ENCODE assay signal across 27 cellular contexts in genomic region chr2:105784577-105784976, GRCh38. TPM values are rescaled to one million over a fixed set of nuclear protein-coding genes. Genes with fewer than 3 reads are reported as not detected.
DNase-seq lines count a peak whose midpoint lies in the region; ATAC-seq, FAIRE-seq and TF ChIP-seq lines count a peak whose summit lies in the region.
"Had no signal": no experiment of that assay in that cellular context is flagged by ENCODE, and none has a peak within 500 bp of the region (broad histone marks: within the 10 kb centered on the region; RNA-seq: fewer than 3 reads in every experiment).

No MANE protein-coding gene starts in this region.

- H3K9me3 Mint-ChIP-seq in stimulated activated effector memory CD8-positive, alpha-beta T cell treated with anti-CD3 and anti-CD28 coated beads, Interleukin-12 subunit alpha, Interleukin-12 subunit beta, amount 100 ng/mL, for 72 hours: no peaks in the 10 kb centered on the region
- H3K9me3 Mint-ChIP-seq: activated B cell treated with CpG ODN at 0.5 μM for 24 hours; activated naive CD4-positive, alpha-beta T cell treated with anti-CD3 and anti-CD28 coated beads, Interleukin-2, amount 10 ng/mL, durations not matched to agents 7 days and 5 days; endodermal cell; mesothelial cell of epicardium; naive B cell; type B pancreatic cell had no signal

- H3K36me3 ChIP-seq in HepG2 (replicated peaks in 1 of 2; ENCODE audit: control insufficient read depth in 1 of 2, insufficient read depth in 2 of 2, low read length in 2 of 2): 0 out of 5 replicates have a peak, but pooled peaks cover 2% of the 10 kb centered on the region in 2 experiments
- no peaks in the 10 kb centered on the region for H3K36me3 ChIP-seq in right lobe of liver
- no peaks in the 10 kb centered on the region for H3K36me3 ChIP-seq in Loucy (ENCODE audit: insufficient read depth, low read length)
- H3K36me3 ChIP-seq in small intestine (ENCODE audit: control insufficient read depth in 2 of 2, insufficient read depth in 2 of 2, low read length in 2 of 2): no peaks in the 10 kb centered on the region

- H3K27ac ChIP-seq in HepG2 (ENCODE audit: extremely low read length, insufficient read depth, low read length) (no peak overlapping the region), right lobe of liver (no peak overlapping the region), small intestine (ENCODE audit: low read depth in 1 of 2, low read length in 1 of 2) (no peak overlapping the region)
- H3K27ac ChIP-seq: esophagus muscularis mucosa, foreskin keratinocyte, heart left ventricle had no signal

- no peak for ATAC-seq in HepG2
- ATAC-seq in right lobe of liver: no peak
- ATAC-seq in stimulated activated effector memory CD8-positive, alpha-beta T cell treated with anti-CD3 and anti-CD28 coated beads, Interleukin-12 subunit alpha, Interleukin-12 subunit beta, amount 100 ng/mL, for 72 hours: no peak
- ATAC-seq: foreskin keratinocyte, heart left ventricle, SK-N-SH treated with all-trans-retinoic acid at 6 μM for 48 hours had no signal

- TF ChIP-seq CTCF in HepG2 (CRISPR knock-in tag; IDR thresholded peaks at IDR 0.05): no peak
- no peak for TF ChIP-seq CTCF in right lobe of liver (IDR thresholded peaks at IDR 0.05)
- TF ChIP-seq CTCF in Loucy (conservative IDR thresholded peaks at IDR 0.05; ENCODE audit: low read length): no peak

- no peaks in the 10 kb centered on the region for H3K9me2 ChIP-seq in Loucy (replicated peaks; ENCODE audit: low read depth, low read length)

- intact Hi-C loops in HepG2 (cut with micrococcal nuclease; ENCODE audit: unreplicated experiment): no loop called here
- intact Hi-C loops in right lobe of liver (cut with DNase I): no loop called here

- peaks cover 3% of the 10 kb centered on the region; the same call in 1 of the 2 replicates for H3F3A ChIP-seq in Loucy (ENCODE audit: low read depth)

- in situ Hi-C loops in HepG2 (cut with HindIII; ENCODE audit: extremely low pct_ligation_motif_present, low pct_unique_long_range_greater_than_20kb): no loop called here

- TF ChIP-seq EP300 in HepG2 (IDR thresholded peaks at IDR 0.05; ENCODE audit: low read depth in 2 of 2, low read length in 2 of 2) (no peak), HepG2 (CRISPR knock-in tag; IDR thresholded peaks at IDR 0.05; ENCODE audit: borderline replicate concordance) (no peak)

- no peak for DNase-seq in HepG2 (ENCODE audit: low spot score)
- DNase-seq in right lobe of liver: no peak
- peak; percentile 9 to 10 for DNase-seq in activated T-cell treated with anti-CD3 and anti-CD28 coated beads, Interleukin-2, amount 50 U/mL, for 48 hours
- no peak for DNase-seq in stimulated activated effector memory CD8-positive, alpha-beta T cell treated with anti-CD3 and anti-CD28 coated beads, Interleukin-12 subunit alpha, Interleukin-12 subunit beta, amount 100 ng/mL, for 72 hours (ENCODE audit: low spot score in 2 of 2)
- DNase-seq in small intestine: no peak
- no peak for DNase-seq in NOMO-1 (lab: John Stamatoyannopoulos, UW; ENCODE audit: unreplicated experiment in 2 of 2)
- DNase-seq: activated B cell treated with CpG ODN at 0.5 μM for 24 hours; activated CD4-positive, alpha-beta T cell treated with anti-CD3 and anti-CD28 coated beads, Interleukin-2, amount 50 U/mL, for 4 hours; activated naive CD4-positive, alpha-beta T cell treated with anti-CD3 and anti-CD28 coated beads, Interleukin-2, amount 10 ng/mL, durations not matched to agents 7 days and 5 days; endodermal cell; foreskin keratinocyte; HCEC 1CT; heart left ventricle; kidney; MM.1S; naive B cell; NCI-H1436; NCI-H446; NCI-H82; OCI-M1; T1000 had no signal

- CTCF ChIA-PET in HepG2 (lab: Yijun Ruan, JAX; ENCODE audit: low intra/inter-chr PET ratio, low total read pairs): no interaction called here

- no peak overlapping the region for H3K4me3 Mint-ChIP-seq in stimulated activated effector memory CD8-positive, alpha-beta T cell treated with anti-CD3 and anti-CD28 coated beads, Interleukin-12 subunit alpha, Interleukin-12 subunit beta, amount 100 ng/mL, for 72 hours
- H3K4me3 Mint-ChIP-seq: activated B cell treated with CpG ODN at 0.5 μM for 24 hours; activated naive CD4-positive, alpha-beta T cell treated with anti-CD3 and anti-CD28 coated beads, Interleukin-2, amount 10 ng/mL, durations not matched to agents 7 days and 5 days; endodermal cell; mesothelial cell of epicardium; type B pancreatic cell had no signal

- H3K36me3 Mint-ChIP-seq in stimulated activated effector memory CD8-positive, alpha-beta T cell treated with anti-CD3 and anti-CD28 coated beads, Interleukin-12 subunit alpha, Interleukin-12 subunit beta, amount 100 ng/mL, for 72 hours: peaks cover 27% of the 10 kb centered on the region
- H3K36me3 Mint-ChIP-seq: mesothelial cell of epicardium had no signal

- TF ChIP-seq RAD21 in HepG2 (CRISPR knock-in tag; IDR thresholded peaks at IDR 0.05): no peak

- peak overlapping the region; percentile 63 for H3K27ac Mint-ChIP-seq in stimulated activated effector memory CD8-positive, alpha-beta T cell treated with anti-CD3 and anti-CD28 coated beads, Interleukin-12 subunit alpha, Interleukin-12 subunit beta, amount 100 ng/mL, for 72 hours
- H3K27ac Mint-ChIP-seq: endodermal cell, mesothelial cell of epicardium, type B pancreatic cell had no signal

- H2AFZ ChIP-seq in HepG2 (ENCODE audit: low read length) (no peak overlapping the region), Loucy (ENCODE audit: low read length) (no peak overlapping the region)

- H3K9me3 ChIP-seq in HepG2 (ENCODE audit: low read length) (no peaks in the 10 kb centered on the region), right lobe of liver (no peaks in the 10 kb centered on the region), Loucy (ENCODE audit: insufficient read depth, low read depth, low read length) (no peaks in the 10 kb centered on the region), small intestine (ENCODE audit: control insufficient read depth, low read depth) (no peaks in the 10 kb centered on the region)
- H3K9me3 ChIP-seq: esophagus muscularis mucosa, heart left ventricle had no signal

- H3K4me2 ChIP-seq in HepG2 (ENCODE audit: low read depth, low read length): no peak overlapping the region
- H3K4me2 ChIP-seq in Loucy (ENCODE audit: low read depth, low read length, poor library complexity, severe bottlenecking): peak overlapping the region; percentile 13

- H3K9ac ChIP-seq in HepG2 (ENCODE audit: insufficient read depth, low read depth, low read length) (no peak overlapping the region), Loucy (ENCODE audit: low read depth, low read length, poor library complexity, severe bottlenecking) (peak overlapping the region; percentile 40)

- 83% methylated on average over 5 of the region's 5 CpGs for WGBS in HepG2 (ENCODE audit: low lambda C conversion rate)
- WGBS in right lobe of liver (ENCODE audit: insufficient coverage, low coverage, low lambda C conversion rate, missing lambda C conversion rate): 71% methylated on average over 5 of the region's 5 CpGs
- WGBS in small intestine, 3 donors: 74 to 85% (median 83%) methylated on average over 5 of the region's 5 CpGs

- H3K4me1 ChIP-seq in HepG2 (ENCODE audit: insufficient read depth, low read length) (peaks cover 12% of the 10 kb centered on the region), right lobe of liver (no peaks in the 10 kb centered on the region), Loucy (ENCODE audit: insufficient read depth, low read length, poor library complexity, severe bottlenecking) (peaks cover 67% of the 10 kb centered on the region), small intestine (ENCODE audit: control insufficient read depth in 2 of 2, insufficient read depth in 1 of 2, low read depth in 1 of 2, low read length in 1 of 2) (peaks cover 18 to 19% of the 10 kb centered on the region in 2 donors)

- no peak for TF ChIP-seq POLR2A in HepG2 (IDR thresholded peaks at IDR 0.05; ENCODE audit: insufficient read depth in 1 of 2, low read depth in 2 of 2, low read length in 2 of 2)
- TF ChIP-seq POLR2A in right lobe of liver (IDR thresholded peaks at IDR 0.05): no peak

- peaks cover 83% of the 10 kb centered on the region for H3K4me1 Mint-ChIP-seq in stimulated activated effector memory CD8-positive, alpha-beta T cell treated with anti-CD3 and anti-CD28 coated beads, Interleukin-12 subunit alpha, Interleukin-12 subunit beta, amount 100 ng/mL, for 72 hours

- H3K4me3 ChIP-seq in HepG2 (replicated peaks in 1 of 3; ENCODE audit: insufficient read depth in 1 of 3, low read depth in 2 of 3, low read length in 3 of 3) (no peak overlapping the region), right lobe of liver (no peak overlapping the region), Loucy (ENCODE audit: low read length, poor library complexity, severe bottlenecking) (no peak overlapping the region), small intestine (ENCODE audit: low read depth in 1 of 2, low read length in 2 of 2) (no peak overlapping the region)
- H3K4me3 ChIP-seq: esophagus muscularis mucosa, heart left ventricle had no signal

- POLR2A ChIA-PET in HepG2 (lab: Yijun Ruan, JAX): no interaction called here

- H3K27me3 ChIP-seq in HepG2 (ENCODE audit: control insufficient read depth in 1 of 2, insufficient read depth in 2 of 2, low read length in 2 of 2) (no peaks in the 10 kb centered on the region), right lobe of liver (no peaks in the 10 kb centered on the region), Loucy (ENCODE audit: insufficient read depth, low read length, poor library complexity, severe bottlenecking) (no peaks in the 10 kb centered on the region), small intestine (ENCODE audit: control insufficient read depth in 2 of 2, insufficient read depth in 2 of 2, low read length in 2 of 2) (no peaks in the 10 kb centered on the region)
- H3K27me3 ChIP-seq: esophagus muscularis mucosa, foreskin keratinocyte, heart left ventricle had no signal

- FAIRE-seq in HepG2 (lab: Jason Lieb, UNC): no peak
- no peak for FAIRE-seq in small intestine (lab: Jason Lieb, UNC)
- FAIRE-seq: astrocyte, kidney had no signal

- H3K79me2 ChIP-seq in HepG2 (ENCODE audit: insufficient read depth, low read length) (peaks cover 4% of the 10 kb centered on the region), Loucy (ENCODE audit: insufficient read depth, low read length) (peaks cover 91% of the 10 kb centered on the region)

- H4K20me1 ChIP-seq in HepG2 (ENCODE audit: insufficient read depth, low read length): no peaks in the 10 kb centered on the region
- no peaks in the 10 kb centered on the region for H4K20me1 ChIP-seq in Loucy (ENCODE audit: insufficient read depth, low read length, poor library complexity, severe bottlenecking)

- no TSS peak for BruUV-seq in HepG2 (replicated peaks; lab: Mats Ljungman, UMichigan)

RNA-seq across cellular contexts. Expression of gene NCK2, which starts 39.9 kb away (rescaled TPM):
- 21.3 and 23.5 TPM in 2 replicates for total RNA-seq in HepG2 (2016; rRNA removed; fragmentation: Illumina TruSeq; extraction: Trizol)
- 20.1 and 23.4 TPM in 2 replicates for total RNA-seq in HepG2 (2016; cell fraction: cytosol; rRNA removed; fragmentation: Illumina TruSeq; extraction: Trizol; ENCODE audit: low read depth)
- 17.9 and 25.3 TPM in 2 replicates for total RNA-seq in HepG2 (2016; cell fraction: insoluble cytoplasmic fraction; rRNA removed; fragmentation: Illumina TruSeq; extraction: Trizol)
- total RNA-seq in HepG2 (2016; cell fraction: membrane; rRNA removed; fragmentation: Illumina TruSeq; extraction: Trizol): 50.5 and 50.9 TPM in 2 replicates
- total RNA-seq in HepG2 (2016; cell fraction: nucleus; rRNA removed; fragmentation: Illumina TruSeq; extraction: Trizol): 12.0 and 12.1 TPM in 2 replicates
- 14.8 and 19.5 TPM in 2 replicates for polyA plus RNA-seq in HepG2 (2011; rRNA removed)
- polyA plus RNA-seq in HepG2 (2011; cell fraction: cytosol; rRNA removed): 21.4 and 24.5 TPM in 2 replicates
- 8.9 and 9.7 TPM in 2 replicates for polyA plus RNA-seq in HepG2 (2011; cell fraction: nucleus; rRNA removed)
- 20.9 and 25.1 TPM in 2 replicates for polyA plus RNA-seq in HepG2 (2012)
- polyA plus RNA-seq in HepG2 (2016; cell fraction: cytosol; fragmentation: Illumina TruSeq; extraction: Trizol; ENCODE audit: low read depth): 30.8 and 31.3 TPM in 2 replicates
- 24.5 and 29.7 TPM in 2 replicates for polyA plus RNA-seq in HepG2 (2016; cell fraction: insoluble cytoplasmic fraction; fragmentation: Illumina TruSeq; extraction: Trizol; ENCODE audit: low read depth)
- polyA plus RNA-seq in HepG2 (2016; cell fraction: membrane; fragmentation: Illumina TruSeq; extraction: Trizol; ENCODE audit: low read depth): 53.4 and 56.8 TPM in 2 replicates
- polyA plus RNA-seq in HepG2 (2016; cell fraction: nucleus; fragmentation: Illumina TruSeq; extraction: Trizol; ENCODE audit: insufficient read depth, low read depth): 18.9 and 21.5 TPM in 2 replicates
- 4.0 and 18.1 TPM in 2 replicates for polyA minus RNA-seq in HepG2 (2011; rRNA and poly(A)+ RNA removed; ENCODE audit: low replicate concordance)
- 9.8 and 11.4 TPM in 2 replicates for polyA minus RNA-seq in HepG2 (2011; cell fraction: cytosol; rRNA and poly(A)+ RNA removed)
- polyA minus RNA-seq in HepG2 (2011; cell fraction: nucleus; rRNA and poly(A)+ RNA removed): 9.0 and 11.7 TPM in 2 replicates
- 10 to 100 TPM in 1 of 6 experiments, 1 to 10 TPM in 5; 4.8 to 11.7 (median 7.1) TPM for total RNA-seq in right lobe of liver
- polyA plus RNA-seq in small intestine: 100 to 1,000 TPM in 2 of 3 donors, 10 to 100 TPM in 1; 59.6 to 124 (median 103) TPM

Comparison
In these comparisons a context has a peak if more than half of its experiments do, and no peak if none do; other contexts are left out.
1. DNase-seq: peak in activated T-cell treated with anti-CD3 and anti-CD28 coated beads, Interleukin-2, amount 50 U/mL, for 48 hours (2 of 2); none in HepG2 (single experiment), right lobe of liver (0 of 3), stimulated activated effector memory CD8-positive, alpha-beta T cell treated with anti-CD3 and anti-CD28 coated beads, Interleukin-12 subunit alpha, Interleukin-12 subunit beta, amount 100 ng/mL, for 72 hours (0 of 2), small intestine (single experiment) and NOMO-1 (0 of 2).